Comparison of ENCODE assay signal across 8 cellular contexts in the genomic region with DNA sequence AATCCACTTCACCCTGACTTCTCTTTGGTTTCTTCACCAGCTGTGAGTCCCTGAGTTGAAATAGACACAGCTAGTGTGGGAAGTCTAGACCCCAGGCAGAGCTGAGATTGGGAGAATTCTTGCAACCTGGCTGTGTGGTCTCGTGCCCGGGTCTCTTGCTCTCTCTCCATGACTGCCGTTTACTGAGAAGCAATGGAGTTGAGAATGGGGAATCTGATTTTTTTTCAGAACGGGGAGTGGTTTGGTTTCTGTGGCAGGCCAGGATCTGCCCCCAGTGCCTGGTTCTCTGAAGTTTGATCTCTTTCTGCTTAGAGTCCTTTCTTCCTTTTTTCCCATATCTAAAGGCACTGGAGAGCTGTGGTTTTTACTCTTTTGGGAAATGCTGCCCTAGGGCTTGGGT. TPM values are rescaled to one million over a fixed set of nuclear protein-coding genes. Genes with fewer than 3 reads are reported as not detected.
DNase-seq lines count a peak whose midpoint lies in the region; ATAC-seq and TF ChIP-seq lines count a peak whose summit lies in the region.

No MANE protein-coding gene starts in this region.

- H3K36me3 ChIP-seq in heart left ventricle: peaks cover 0 to 34% (median 30%) of the 10 kb centered on the region in 9 donors
- peaks cover 0 to 26% of the 10 kb centered on the region in 2 donors for H3K36me3 ChIP-seq in left lung
- peaks cover 8 to 32% (median 29%) of the 10 kb centered on the region in 3 donors for H3K36me3 ChIP-seq in tibial artery

- TF ChIP-seq POLR2A in heart left ventricle (IDR thresholded peaks at IDR 0.05): no peak

- no peaks in the 10 kb centered on the region for H3K27me3 Mint-ChIP-seq in activated naive CD8-positive, alpha-beta T cell treated with anti-CD3 and anti-CD28 coated beads for 36 hours

- intact Hi-C loops in heart left ventricle (cut with DNase I) (loop anchor here in 7 of 10 donors (2.0 to 5.0 kb wide), 3 partner anchors 39 to 47 kb away; no protein-coding TSS in a partner anchor), cardiac septum (cut with DNase I) (no loop called here), left lung (cut with DNase I) (no loop called here), tibial artery (cut with DNase I; ENCODE audit: low total_unique reads) (loop anchor here (5.0 kb wide), 1 partner anchor 47 kb away; no protein-coding TSS in a partner anchor)

- no peak for ATAC-seq in heart left ventricle
- no peak for ATAC-seq in left lung

- no peaks in the 10 kb centered on the region for H3K9me3 ChIP-seq in heart left ventricle
- no peaks in the 10 kb centered on the region for H3K9me3 ChIP-seq in left lung
- no peaks in the 10 kb centered on the region for H3K9me3 ChIP-seq in tibial artery

- H3K27ac ChIP-seq in heart left ventricle: peak overlapping the region in 11 of 12 donors; percentile 89 to 98 (median 97)
- H3K27ac ChIP-seq in left lung: peak overlapping the region; percentile 88 to 91
- peak overlapping the region; percentile 98 to 100 for H3K27ac ChIP-seq in tibial artery

- peak overlapping the region; percentile 88 for H3K4me3 Mint-ChIP-seq in activated naive CD8-positive, alpha-beta T cell treated with anti-CD3 and anti-CD28 coated beads for 36 hours

- no peaks in the 10 kb centered on the region for H3K27me3 ChIP-seq in heart left ventricle
- H3K27me3 ChIP-seq in left lung: no peaks in the 10 kb centered on the region
- no peaks in the 10 kb centered on the region for H3K27me3 ChIP-seq in tibial artery

- H3K27ac Mint-ChIP-seq in activated naive CD8-positive, alpha-beta T cell treated with anti-CD3 and anti-CD28 coated beads for 36 hours: no peak overlapping the region

- TF ChIP-seq CTCF in heart left ventricle (IDR thresholded peaks at IDR 0.05) (no peak), left lung (IDR thresholded peaks at IDR 0.05) (no peak), tibial artery (IDR thresholded peaks at IDR 0.05) (no peak)

- 50 to 59% (median 56%) methylated on average over 4 of the region's 4 CpGs for WGBS in heart left ventricle, 4 donors

- H3K36me3 Mint-ChIP-seq in activated naive CD8-positive, alpha-beta T cell treated with anti-CD3 and anti-CD28 coated beads for 36 hours: no peaks in the 10 kb centered on the region

- no peak for DNase-seq in heart left ventricle
- no peak for DNase-seq in cardiac septum (ENCODE audit: low spot score)
- no peak for DNase-seq in activated naive CD8-positive, alpha-beta T cell treated with anti-CD3 and anti-CD28 coated beads for 36 hours
- DNase-seq in left lung: no peak
- DNase-seq in tibial artery: no peak
- DNase-seq in stimulated activated CD4-positive, alpha-beta T cell treated with anti-CD3 and anti-CD28 coated beads, Interleukin-15, amount 100 ng/mL, for 24 hours: no peak
- DNase-seq in GM19238 (ENCODE audit: insufficient read length, low spot score): no peak
- DNase-seq in occipital lobe (lab: John Stamatoyannopoulos, UW): no peak

- peak overlapping the region; percentile 75 to 96 (median 91) for H3K4me3 ChIP-seq in heart left ventricle
- H3K4me3 ChIP-seq in left lung: peak overlapping the region; percentile 73 to 88
- H3K4me3 ChIP-seq in tibial artery: peak overlapping the region; percentile 96 to 97

- H3K4me1 ChIP-seq in heart left ventricle (peaks cover 0 to 38% (median 28%) of the 10 kb centered on the region in 12 donors), left lung (peaks cover 19 to 39% of the 10 kb centered on the region in 2 donors), tibial artery (peaks cover 6 to 38% (median 32%) of the 10 kb centered on the region in 4 donors)

- no peaks in the 10 kb centered on the region for H3K9me3 Mint-ChIP-seq in activated naive CD8-positive, alpha-beta T cell treated with anti-CD3 and anti-CD28 coated beads for 36 hours

- H3K4me1 Mint-ChIP-seq in activated naive CD8-positive, alpha-beta T cell treated with anti-CD3 and anti-CD28 coated beads for 36 hours: peaks cover 28% of the 10 kb centered on the region

RNA-seq across cellular contexts. Expression of a gene that starts 1.5 kb away (rescaled TPM):
- total RNA-seq in heart left ventricle: 10 to 100 TPM; 17.2 to 45.5 (median 22.2) TPM
- 10 to 100 TPM; 13.9 to 14.5 TPM for polyA plus RNA-seq in heart left ventricle
- total RNA-seq in cardiac septum: 25.3 TPM
- 1 to 10 TPM; 8.0 to 8.7 TPM for total RNA-seq in activated naive CD8-positive, alpha-beta T cell treated with anti-CD3 and anti-CD28 coated beads for 36 hours
- 100 to 1,000 TPM in 1 of 2 donors, 10 to 100 TPM in 1; 66.1 to 112 TPM for total RNA-seq in left lung
- 8.1 TPM for total RNA-seq in occipital lobe

RNA-seq across cellular contexts. Expression of a gene that starts 19.1 kb away (rescaled TPM):
- 100 to 1,000 TPM in 7 of 9 donors, 10 to 100 TPM in 2; 63.7 to 338 (median 173) TPM for total RNA-seq in heart left ventricle
- 100 to 1,000 TPM; 319 to 399 TPM for polyA plus RNA-seq in heart left ventricle
- 317 TPM for total RNA-seq in cardiac septum
- 1 to 10 TPM; 2.0 TPM for total RNA-seq in activated naive CD8-positive, alpha-beta T cell treated with anti-CD3 and anti-CD28 coated beads for 36 hours
- 100 to 1,000 TPM; 505 to 763 TPM for total RNA-seq in left lung
- total RNA-seq in occipital lobe: 12.9 TPM

RNA-seq across cellular contexts. Expression of a gene that starts 35.9 kb away (rescaled TPM):
- total RNA-seq in heart left ventricle: 10 to 100 TPM; 46.8 to 81.1 (median 68.8) TPM
- polyA plus RNA-seq in heart left ventricle: 10 to 100 TPM; 16.7 to 33.3 TPM
- 68.9 TPM for total RNA-seq in cardiac septum
- 10 to 100 TPM; 67.5 to 67.6 TPM for total RNA-seq in activated naive CD8-positive, alpha-beta T cell treated with anti-CD3 and anti-CD28 coated beads for 36 hours
- 10 to 100 TPM; 78.1 to 82.3 TPM for total RNA-seq in left lung
- 325 TPM for total RNA-seq in occipital lobe

RNA-seq across cellular contexts. Expression of a gene that starts 51.9 kb away (rescaled TPM):
- total RNA-seq in heart left ventricle (10 to 100 TPM; 16.9 to 43.4 (median 25.5) TPM), cardiac septum (45.5 TPM), left lung (10 to 100 TPM; 65.8 to 77.8 TPM), occipital lobe (24.0 TPM)
- 10 to 100 TPM; 27.8 to 34.6 TPM for polyA plus RNA-seq in heart left ventricle
- 10 to 100 TPM; 85.0 to 85.9 TPM for total RNA-seq in activated naive CD8-positive, alpha-beta T cell treated with anti-CD3 and anti-CD28 coated beads for 36 hours

RNA-seq across cellular contexts. Expression of a gene that starts 52.5 kb away (rescaled TPM):
- 10 to 100 TPM; 16.1 to 31.9 (median 23.4) TPM for total RNA-seq in heart left ventricle
- polyA plus RNA-seq in heart left ventricle: 10 to 100 TPM in 1 of 2 donors, 1 to 10 TPM in 1; 8.0 to 12.9 TPM
- total RNA-seq in cardiac septum: 27.6 TPM
- 10 to 100 TPM; 16.6 to 17.3 TPM for total RNA-seq in activated naive CD8-positive, alpha-beta T cell treated with anti-CD3 and anti-CD28 coated beads for 36 hours
- total RNA-seq in left lung: 10 to 100 TPM; 21.5 to 22.3 TPM
- 16.4 TPM for total RNA-seq in occipital lobe

Comparison
In these comparisons a context has a peak if more than half of its experiments do, and no peak if none do; other contexts are left out.
1. intact Hi-C loops: an anchor here in heart left ventricle (2.0 to 5.0 kb wide) and tibial artery (5.0 kb wide); none called in cardiac septum and left lung.